Comparison of ENCODE assay signal across 9 cellular contexts in genomic region chr4:158826882-158827281, GRCh38.
DNase-seq lines count a peak whose midpoint lies in the region; ATAC-seq and TF ChIP-seq lines count a peak whose summit lies in the region.
"Had no signal": no experiment of that assay in that cellular context is flagged by ENCODE, and none has a peak within 500 bp of the region (broad histone marks: within the 10 kb centered on the region; RNA-seq: fewer than 3 reads in every experiment).

No MANE protein-coding gene starts in this region.

- H3K27ac ChIP-seq in C4-2B (peak overlapping the region; percentile 72; the same call in 1 of the 2 replicates), VCaP (peak overlapping the region; percentile 99), layer of hippocampus (ENCODE audit: low read depth, low read length) (peak overlapping the region; percentile 67)

- DNase-seq in HuH-7 (ENCODE audit: low spot score) (no peak), NCI-H2107 treated with DMSO at 0.1 percent for 48 hours (lab: John Stamatoyannopoulos, UW; ENCODE audit: unreplicated experiment) (no peak), NCI-H1105 treated with DMSO at 0.1 percent for 48 hours (lab: John Stamatoyannopoulos, UW) (no peak)
- DNase-seq: DMS79 had no signal

- ATAC-seq in GM21390 (IDR thresholded peaks at IDR 0.05; ENCODE audit: unreplicated experiment) (peak; percentile 33), HG02884 (IDR thresholded peaks at IDR 0.05; ENCODE audit: unreplicated experiment) (no peak)

- no peak for TF ChIP-seq CTCF in C4-2B (conservative IDR thresholded peaks at IDR 0.05)
- TF ChIP-seq CTCF in VCaP (conservative IDR thresholded peaks at IDR 0.05) = no peak

- no peaks in the 10 kb centered on the region for H3K27me3 ChIP-seq in layer of hippocampus (ENCODE audit: control insufficient read depth, insufficient read depth, low read length)
